Comparison of ENCODE assay signal across 8 cellular contexts in the genomic region with DNA sequence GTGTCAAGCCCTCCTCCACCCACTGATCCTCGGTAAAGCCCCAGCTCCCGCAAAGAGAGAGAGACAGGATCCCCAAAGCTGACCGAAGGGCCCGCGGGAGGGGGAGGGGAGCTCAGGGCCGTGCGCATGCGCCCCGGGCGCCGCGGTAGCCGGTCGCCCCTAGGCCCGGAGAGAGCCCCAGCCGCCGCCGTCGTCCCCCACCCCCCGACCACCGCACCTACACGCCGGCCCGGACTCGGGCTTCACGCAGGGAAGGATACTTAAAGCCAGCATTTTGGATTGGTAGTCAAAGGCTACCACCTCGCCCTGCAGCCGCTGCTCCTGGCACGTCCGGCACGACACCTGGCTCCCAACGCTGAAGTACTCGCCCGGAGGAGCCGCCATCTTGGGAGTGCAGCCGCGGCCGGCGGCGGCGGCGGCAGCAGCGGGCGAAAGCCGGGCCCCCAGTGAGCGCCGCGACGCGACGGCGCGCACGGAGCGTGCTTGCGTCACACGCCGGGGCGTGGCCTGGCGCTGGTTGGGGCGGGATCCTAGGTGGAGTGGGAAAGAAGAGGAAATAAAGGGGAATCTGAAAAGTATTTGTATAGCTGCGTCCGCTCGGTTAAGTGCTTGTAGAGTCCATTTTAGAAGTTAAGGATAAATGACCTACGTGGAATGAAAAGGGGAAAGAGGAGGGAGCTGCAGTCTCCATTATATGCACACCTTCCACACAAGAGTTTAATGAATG.
DNase-seq lines count a peak whose midpoint lies in the region; ATAC-seq and TF ChIP-seq lines count a peak whose summit lies in the region.

TSS of gene LSM12 (minus strand) at position 468 of the 727 bp plus-strand sequence. CDS start at position 384, 84 bp downstream.

- H3K9me3 ChIP-seq in ES-I3 (ENCODE audit: control insufficient read depth, insufficient read depth, low read length): no peaks in the 10 kb centered on the region

- peak within 1 kb of the TSS; percentile 89 for H3K27ac ChIP-seq in substantia nigra (ENCODE audit: low read depth, low read length, poor library complexity, severe bottlenecking)

- TF ChIP-seq CTCF in HFF-Myc (IDR thresholded peaks at IDR 0.05; ENCODE audit: low read depth, low read length, missing control alignments): no peak

- H3K36me3 ChIP-seq in ES-I3 (ENCODE audit: insufficient read depth, low read length): peaks cover 24% of the 10 kb centered on the region

- peak; percentile 66 for ATAC-seq in SK-N-SH treated with all-trans-retinoic acid at 6 μM for 48 hours

- H3K9ac ChIP-seq in ES-I3 (ENCODE audit: low read depth, low read length): peak within 1 kb of the TSS; percentile 84

- H3K4me3 ChIP-seq in HFF-Myc (replicated peaks; ENCODE audit: low read depth, low read length): peak within 1 kb of the TSS; percentile 93

- DNase-seq in HFF-Myc (ENCODE audit: extremely low read depth, low read depth) (peak; percentile 72), NCI-H1048 (lab: John Stamatoyannopoulos, UW) (peak; percentile 80), globus pallidus (ENCODE audit: low spot score) (peak; percentile 84), nucleus accumbens (lab: John Stamatoyannopoulos, UW) (peak in 54 of 56 donors; percentile 23 to 91 (median 75)), substantia nigra (lab: John Stamatoyannopoulos, UW) (peak in 47 of 49 donors; percentile 13 to 91 (median 71))
- peak; percentile 90 for DNase-seq in activated naive CD4-positive, alpha-beta T cell treated with anti-CD3 and anti-CD28 coated beads, Interleukin-2, amount 50 U/mL, for 16 hours

- peaks cover 15% of the 10 kb centered on the region for H3K4me1 ChIP-seq in ES-I3 (ENCODE audit: insufficient read depth, low read length)

TF ChIP-seq in SK-N-SH treated with all-trans-retinoic acid at 6 μM for 48 hours, 23 proteins besides CTCF, POLR2A, EP300 and RAD21:
- no peak for TF ChIP-seq ZNF565 (CRISPR knock-in tag; conservative IDR thresholded peaks at IDR 0.05; ENCODE audit: low read depth)
- 0 out of 2 replicates have a peak, but pooled peaks have one; percentile 5 for TF ChIP-seq ZNF70 (CRISPR knock-in tag; IDR thresholded peaks at IDR 0.05)
TF ChIP-seq in SK-N-SH treated with all-trans-retinoic acid at 6 μM for 48 hours: peak in this region for 1.

Comparison
In these comparisons a context has a peak if more than half of its experiments do, and no peak if none do; other contexts are left out.
1. Peak in every context shown above with its lines: DNase-seq, ATAC-seq, H3K4me3 ChIP-seq and H3K27ac ChIP-seq.